24 cellular contexts compared by ENCODE assay signal in genomic region chr13:80462567-80462966, GRCh38.
DNase-seq lines count a peak whose midpoint lies in the region; ATAC-seq, FAIRE-seq and TF ChIP-seq lines count a peak whose summit lies in the region.
"Had no signal": no experiment of that assay in that cellular context is flagged by ENCODE, and none has a peak within 500 bp of the region (broad histone marks: within the 10 kb centered on the region; RNA-seq: fewer than 3 reads in every experiment).

No MANE protein-coding gene starts in this region.

- TF ChIP-seq POLR2A in GM12878 (IDR thresholded peaks at IDR 0.05; ENCODE audit: low read depth, low read length), result no peak
- TF ChIP-seq POLR2A in uterus (IDR thresholded peaks at IDR 0.05), result no peak
- no peak for TF ChIP-seq POLR2A in testis (IDR thresholded peaks at IDR 0.05)

- CTCF ChIA-PET in GM12878 (lab: Yijun Ruan, JAX), result interaction anchor here (1.1 to 2.3 kb wide), 3 partner anchors 9 to 120 kb away, joined by 3 to 6 read pairs (median 4); no protein-coding TSS in a partner anchor

- H3K4me3 ChIP-seq in GM12878 (no peak overlapping the region), uterus (no peak overlapping the region), testis (no peak overlapping the region)
- H3K4me3 ChIP-seq: MG63, SJSA1 had no signal

- BruUV-seq in GM12878 (replicated peaks; lab: Mats Ljungman, UMichigan), result no TSS peak

- no peak for TF ChIP-seq EP300 in GM12878 (IDR thresholded peaks at IDR 0.05; ENCODE audit: borderline replicate concordance in 1 of 2, control insufficient read depth in 1 of 2, low read depth in 2 of 2, low read length in 2 of 2)

- TF ChIP-seq CTCF in GM12878 (IDR thresholded peaks at IDR 0.05 in 2 of 3, conservative IDR thresholded peaks at IDR 0.05 in 1 of 3; ENCODE audit: control insufficient read depth in 2 of 3, extremely low read depth in 1 of 3, insufficient read depth in 1 of 3, low read depth in 3 of 3, low read length in 3 of 3) (no peak), uterus (IDR thresholded peaks at IDR 0.05) (no peak), testis (IDR thresholded peaks at IDR 0.05) (no peak)

- H3K9me3 ChIP-seq in GM12878 (replicated peaks; ENCODE audit: control insufficient read depth, insufficient read depth, low read length) (no peaks in the 10 kb centered on the region), uterus (no peaks in the 10 kb centered on the region), testis (no peaks in the 10 kb centered on the region)
- H3K9me3 ChIP-seq: MG63, SJSA1 had no signal

- DNase-seq in SIG-M5 treated with dmso at 0.1 percent for 504 hours (lab: John Stamatoyannopoulos, UW; ENCODE audit: unreplicated experiment) (peak; percentile 62), SIG-M5 (lab: John Stamatoyannopoulos, UW) (no peak), MV-4-11 (lab: John Stamatoyannopoulos, UW) (peak; percentile 52), GM12878 (ENCODE audit: low read depth, low spot score) (no peak), glomerular visceral epithelial cell (ENCODE audit: extremely low spot score) (no peak), uterus (no peak), testis (no peak)
- DNase-seq: ACHN, DMS53, GDM1, Kasumi-1, MG63, NCI-H1105, NCI-H146, NCI-H2081, NCI-H2171 treated with DMSO at 0.1 percent for 48 hours, NCI-H446, NCI-H526 treated with DMSO at 0.1 percent for 48 hours, T-helper 1 cell had no signal

- in situ Hi-C loops in GM12878 (cut with MboI), result no loop called here

- no peak overlapping the region for H2AFZ ChIP-seq in GM12878 (ENCODE audit: control insufficient read depth, low read depth, low read length)

- no peaks in the 10 kb centered on the region for H3K79me2 ChIP-seq in GM12878 (ENCODE audit: control insufficient read depth, insufficient read depth, low read length)

- ATAC-seq in HG02588 (IDR thresholded peaks at IDR 0.05; ENCODE audit: unreplicated experiment), result peak; percentile 56
- ATAC-seq in GM12878, result peak; percentile 70
- ATAC-seq: Panc1 had no signal

- H3K36me3 ChIP-seq in GM12878 (ENCODE audit: control insufficient read depth in 2 of 2, insufficient read depth in 2 of 2, low read length in 1 of 2) (no peaks in the 10 kb centered on the region), uterus (no peaks in the 10 kb centered on the region), testis (ENCODE audit: low read depth, missing control alignments) (no peaks in the 10 kb centered on the region)
- H3K36me3 ChIP-seq: MG63 had no signal

- SMC1A ChIA-PET in GM12878 (lab: Charles Lee; ENCODE audit: uncharacterized antibody, unreplicated experiment), result interaction anchor here (0.7 to 34.7 kb wide), 17 partner anchors 8 to 592 kb away, joined by 3 to 707 read pairs (median 4); no protein-coding TSS in a partner anchor

- H3K27ac ChIP-seq in GM12878 (ENCODE audit: control insufficient read depth, insufficient read depth), result no peak overlapping the region
- H3K27ac ChIP-seq in uterus, result no peak overlapping the region
- H3K27ac ChIP-seq in testis, result no peak overlapping the region
- H3K27ac ChIP-seq: 22Rv1, C4-2B, SJSA1 had no signal

- RAD21 ChIA-PET in GM12878 (lab: Charles Lee; ENCODE audit: unreplicated experiment), result interaction anchor here (0.9 to 2.5 kb wide), 19 partner anchors 8 to 461 kb away, joined by 3 to 9 read pairs (median 5); no protein-coding TSS in a partner anchor

- H3K27me3 ChIP-seq in GM12878 (replicated peaks in 1 of 2; ENCODE audit: control insufficient read depth in 2 of 2, insufficient read depth in 2 of 2, low read length in 1 of 2), result no peaks in the 10 kb centered on the region
- H3K27me3 ChIP-seq in uterus, result no peaks in the 10 kb centered on the region
- no peaks in the 10 kb centered on the region for H3K27me3 ChIP-seq in testis
- H3K27me3 ChIP-seq: MG63, SJSA1 had no signal

- H3K4me2 ChIP-seq in GM12878 (ENCODE audit: control insufficient read depth, insufficient read depth), result no peak overlapping the region

- H4K20me1 ChIP-seq in GM12878 (ENCODE audit: control insufficient read depth, insufficient read depth), result no peaks in the 10 kb centered on the region

- intact Hi-C loops in GM12878 (cut with micrococcal nuclease; ENCODE audit: unreplicated experiment), result no loop called here
- intact Hi-C loops in uterus (cut with DNase I; ENCODE audit: low total_unique reads), result no loop called here
- intact Hi-C loops in testis (cut with DNase I; ENCODE audit: low total_unique reads), result no loop called here

- H3K9ac ChIP-seq in GM12878 (ENCODE audit: control insufficient read depth, insufficient read depth, low read length), result no peak overlapping the region

- POLR2A ChIA-PET in GM12878 (lab: Charles Lee), result interaction anchor here (1.2 to 2.1 kb wide), 4 partner anchors 9 to 63 kb away, joined by 3 to 5 read pairs (median 4); no protein-coding TSS in a partner anchor

- no peak for TF ChIP-seq RAD21 in GM12878 (IDR thresholded peaks at IDR 0.05; ENCODE audit: insufficient read depth, low read depth, low read length)

- no peaks in the 10 kb centered on the region for H3K4me1 ChIP-seq in GM12878 (ENCODE audit: control insufficient read depth, insufficient read depth, low read length)
- no peaks in the 10 kb centered on the region for H3K4me1 ChIP-seq in uterus
- H3K4me1 ChIP-seq in testis, result no peaks in the 10 kb centered on the region
- H3K4me1 ChIP-seq: SJSA1 had no signal

- no peak for FAIRE-seq in GM12878 (lab: Jason Lieb, UNC)

TF ChIP-seq in GM12878, 131 proteins besides CTCF, POLR2A, EP300 and RAD21 (continues in another document):
- TF ChIP-seq NBN (IDR thresholded peaks at IDR 0.05), result no peak
- peak; percentile 19; the same call in 1 of the 2 replicates for TF ChIP-seq BMI1 (IDR thresholded peaks at IDR 0.05; ENCODE audit: borderline replicate concordance)
- TF ChIP-seq CBX3 (IDR thresholded peaks at IDR 0.05; ENCODE audit: borderline replicate concordance, low read depth), result no peak
- TF ChIP-seq IKZF1 (conservative IDR thresholded peaks at IDR 0.05), result peak; percentile 75
- no peak for TF ChIP-seq MEF2B (IDR thresholded peaks at IDR 0.05; ENCODE audit: partially characterized antibody, poor library complexity, severe bottlenecking)
- TF ChIP-seq ZBED1 (IDR thresholded peaks at IDR 0.05; ENCODE audit: borderline replicate concordance), result no peak
- TF ChIP-seq, protein P1, sequence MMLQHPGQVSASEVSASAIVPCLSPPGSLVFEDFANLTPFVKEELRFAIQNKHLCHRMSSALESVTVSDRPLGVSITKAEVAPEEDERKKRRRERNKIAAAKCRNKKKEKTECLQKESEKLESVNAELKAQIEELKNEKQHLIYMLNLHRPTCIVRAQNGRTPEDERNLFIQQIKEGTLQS (IDR thresholded peaks at IDR 0.05; ENCODE audit: borderline replicate concordance, extremely low read depth, low read depth, low read length), result no peak
- peak; percentile 79 to 84; a peak in 2 of 4 replicates for TF ChIP-seq IKZF2 (IDR thresholded peaks at IDR 0.05)
- no peak for TF ChIP-seq EED (IDR thresholded peaks at IDR 0.05; ENCODE audit: low read depth)
- TF ChIP-seq, protein P2, sequence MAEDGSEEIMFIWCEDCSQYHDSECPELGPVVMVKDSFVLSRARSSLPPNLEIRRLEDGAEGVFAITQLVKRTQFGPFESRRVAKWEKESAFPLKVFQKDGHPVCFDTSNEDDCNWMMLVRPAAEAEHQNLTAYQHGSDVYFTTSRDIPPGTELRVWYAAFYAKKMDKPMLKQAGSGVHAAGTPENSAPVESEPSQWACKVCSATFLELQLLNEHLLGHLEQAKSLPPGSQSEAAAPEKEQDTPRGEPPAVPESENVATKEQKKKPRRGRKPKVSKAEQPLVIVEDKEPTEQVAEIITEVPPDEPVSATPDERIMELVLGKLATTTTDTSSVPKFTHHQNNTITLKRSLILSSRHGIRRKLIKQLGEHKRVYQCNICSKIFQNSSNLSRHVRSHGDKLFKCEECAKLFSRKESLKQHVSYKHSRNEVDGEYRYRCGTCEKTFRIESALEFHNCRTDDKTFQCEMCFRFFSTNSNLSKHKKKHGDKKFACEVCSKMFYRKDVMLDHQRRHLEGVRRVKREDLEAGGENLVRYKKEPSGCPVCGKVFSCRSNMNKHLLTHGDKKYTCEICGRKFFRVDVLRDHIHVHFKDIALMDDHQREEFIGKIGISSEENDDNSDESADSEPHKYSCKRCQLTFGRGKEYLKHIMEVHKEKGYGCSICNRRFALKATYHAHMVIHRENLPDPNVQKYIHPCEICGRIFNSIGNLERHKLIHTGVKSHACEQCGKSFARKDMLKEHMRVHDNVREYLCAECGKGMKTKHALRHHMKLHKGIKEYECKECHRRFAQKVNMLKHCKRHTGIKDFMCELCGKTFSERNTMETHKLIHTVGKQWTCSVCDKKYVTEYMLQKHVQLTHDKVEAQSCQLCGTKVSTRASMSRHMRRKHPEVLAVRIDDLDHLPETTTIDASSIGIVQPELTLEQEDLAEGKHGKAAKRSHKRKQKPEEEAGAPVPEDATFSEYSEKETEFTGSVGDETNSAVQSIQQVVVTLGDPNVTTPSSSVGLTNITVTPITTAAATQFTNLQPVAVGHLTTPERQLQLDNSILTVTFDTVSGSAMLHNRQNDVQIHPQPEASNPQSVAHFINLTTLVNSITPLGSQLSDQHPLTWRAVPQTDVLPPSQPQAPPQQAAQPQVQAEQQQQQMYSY (CRISPR knock-in tag; IDR thresholded peaks at IDR 0.05), result no peak
- TF ChIP-seq SP1 (IDR thresholded peaks at IDR 0.05; ENCODE audit: low read depth, low read length), result no peak
- no peak for TF ChIP-seq USF2 (IDR thresholded peaks at IDR 0.05; ENCODE audit: borderline replicate concordance, low read depth, low read length)
- TF ChIP-seq CREM (IDR thresholded peaks at IDR 0.05; ENCODE audit: low read depth), result no peak
- TF ChIP-seq DPF2 (IDR thresholded peaks at IDR 0.05), result peak; percentile 71
- TF ChIP-seq SPI1 (IDR thresholded peaks at IDR 0.05; ENCODE audit: borderline replicate concordance, insufficient read depth, low read depth, low read length), result peak; percentile 60; the same call in 1 of the 2 replicates
- TF ChIP-seq, protein P3, sequence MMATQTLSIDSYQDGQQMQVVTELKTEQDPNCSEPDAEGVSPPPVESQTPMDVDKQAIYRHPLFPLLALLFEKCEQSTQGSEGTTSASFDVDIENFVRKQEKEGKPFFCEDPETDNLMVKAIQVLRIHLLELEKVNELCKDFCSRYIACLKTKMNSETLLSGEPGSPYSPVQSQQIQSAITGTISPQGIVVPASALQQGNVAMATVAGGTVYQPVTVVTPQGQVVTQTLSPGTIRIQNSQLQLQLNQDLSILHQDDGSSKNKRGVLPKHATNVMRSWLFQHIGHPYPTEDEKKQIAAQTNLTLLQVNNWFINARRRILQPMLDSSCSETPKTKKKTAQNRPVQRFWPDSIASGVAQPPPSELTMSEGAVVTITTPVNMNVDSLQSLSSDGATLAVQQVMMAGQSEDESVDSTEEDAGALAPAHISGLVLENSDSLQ (IDR thresholded peaks at IDR 0.05), result no peak

Comparison
In these comparisons a context has a peak if more than half of its experiments do, and no peak if none do; other contexts are left out.
1. DNase-seq: peak in SIG-M5 treated with dmso at 0.1 percent for 504 hours (single experiment) and MV-4-11 (single experiment); none in SIG-M5 (single experiment), GM12878 (single experiment), glomerular visceral epithelial cell (single experiment), uterus (0 of 2) and testis (single experiment).